Comparison of ENCODE assay signal across 1 cellular context in the genomic region with DNA sequence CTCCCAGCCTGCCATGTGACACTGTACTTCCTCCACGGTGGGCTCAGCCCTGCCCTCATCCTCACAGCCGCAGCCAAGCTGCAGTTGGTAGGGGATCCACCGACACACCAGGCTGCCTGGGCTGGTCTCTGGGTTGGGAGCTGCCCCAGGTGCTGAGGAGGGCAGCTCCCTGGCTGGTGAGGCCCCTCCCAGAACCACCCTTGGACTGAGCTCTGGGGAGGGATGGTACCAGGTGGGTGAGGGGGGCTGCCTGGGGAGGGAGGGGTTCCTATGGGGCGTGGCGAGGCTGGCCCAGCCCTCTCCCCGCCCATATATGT.
A peak's percentile ranks its signal among the peaks of the same experiment; 100 is the strongest.
TF ChIP-seq lines count a peak whose summit lies in the region.

No MANE protein-coding gene starts in this region.

TF ChIP-seq in K562, 482 proteins besides CTCF, POLR2A, EP300 and RAD21:
- TF ChIP-seq ZNF518B (CRISPR knock-in tag; IDR thresholded peaks at IDR 0.05) (no peak), MCM2 (IDR thresholded peaks at IDR 0.05; ENCODE audit: low read depth) (no peak), GTF2E2 (tag; IDR thresholded peaks at IDR 0.05) (no peak), POLR2G (IDR thresholded peaks at IDR 0.05; ENCODE audit: low read depth, low read length) (peak; percentile 63), ZBED1 (IDR thresholded peaks at IDR 0.05) (0 out of 2 replicates have a peak, but pooled peaks have one; percentile 16), SNRNP70 (optimal IDR thresholded peaks at IDR 0.05; ENCODE audit: low read depth, low read length) (peak; percentile 9), HMG20A (CRISPR knock-in tag; conservative IDR thresholded peaks at IDR 0.05) (no peak)
- TF ChIP-seq, protein P1, sequence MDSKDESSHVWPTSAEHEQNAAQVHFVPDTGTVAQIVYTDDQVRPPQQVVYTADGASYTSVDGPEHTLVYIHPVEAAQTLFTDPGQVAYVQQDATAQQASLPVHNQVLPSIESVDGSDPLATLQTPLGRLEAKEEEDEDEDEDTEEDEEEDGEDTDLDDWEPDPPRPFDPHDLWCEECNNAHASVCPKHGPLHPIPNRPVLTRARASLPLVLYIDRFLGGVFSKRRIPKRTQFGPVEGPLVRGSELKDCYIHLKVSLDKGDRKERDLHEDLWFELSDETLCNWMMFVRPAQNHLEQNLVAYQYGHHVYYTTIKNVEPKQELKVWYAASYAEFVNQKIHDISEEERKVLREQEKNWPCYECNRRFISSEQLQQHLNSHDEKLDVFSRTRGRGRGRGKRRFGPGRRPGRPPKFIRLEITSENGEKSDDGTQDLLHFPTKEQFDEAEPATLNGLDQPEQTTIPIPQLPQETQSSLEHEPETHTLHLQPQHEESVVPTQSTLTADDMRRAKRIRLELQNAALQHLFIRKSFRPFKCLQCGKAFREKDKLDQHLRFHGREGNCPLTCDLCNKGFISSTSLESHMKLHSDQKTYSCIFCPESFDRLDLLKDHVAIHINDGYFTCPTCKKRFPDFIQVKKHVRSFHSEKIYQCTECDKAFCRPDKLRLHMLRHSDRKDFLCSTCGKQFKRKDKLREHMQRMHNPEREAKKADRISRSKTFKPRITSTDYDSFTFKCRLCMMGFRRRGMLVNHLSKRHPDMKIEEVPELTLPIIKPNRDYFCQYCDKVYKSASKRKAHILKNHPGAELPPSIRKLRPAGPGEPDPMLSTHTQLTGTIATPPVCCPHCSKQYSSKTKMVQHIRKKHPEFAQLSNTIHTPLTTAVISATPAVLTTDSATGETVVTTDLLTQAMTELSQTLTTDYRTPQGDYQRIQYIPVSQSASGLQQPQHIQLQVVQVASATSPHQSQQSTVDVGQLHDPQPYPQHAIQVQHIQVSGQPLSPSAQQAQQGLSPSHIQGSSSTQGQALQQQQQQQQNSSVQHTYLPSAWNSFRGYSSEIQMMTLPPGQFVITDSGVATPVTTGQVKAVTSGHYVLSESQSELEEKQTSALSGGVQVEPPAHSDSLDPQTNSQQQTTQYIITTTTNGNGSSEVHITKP (IDR thresholded peaks at IDR 0.05; ENCODE audit: partially characterized antibody): no peak
- TF ChIP-seq, protein P2, sequence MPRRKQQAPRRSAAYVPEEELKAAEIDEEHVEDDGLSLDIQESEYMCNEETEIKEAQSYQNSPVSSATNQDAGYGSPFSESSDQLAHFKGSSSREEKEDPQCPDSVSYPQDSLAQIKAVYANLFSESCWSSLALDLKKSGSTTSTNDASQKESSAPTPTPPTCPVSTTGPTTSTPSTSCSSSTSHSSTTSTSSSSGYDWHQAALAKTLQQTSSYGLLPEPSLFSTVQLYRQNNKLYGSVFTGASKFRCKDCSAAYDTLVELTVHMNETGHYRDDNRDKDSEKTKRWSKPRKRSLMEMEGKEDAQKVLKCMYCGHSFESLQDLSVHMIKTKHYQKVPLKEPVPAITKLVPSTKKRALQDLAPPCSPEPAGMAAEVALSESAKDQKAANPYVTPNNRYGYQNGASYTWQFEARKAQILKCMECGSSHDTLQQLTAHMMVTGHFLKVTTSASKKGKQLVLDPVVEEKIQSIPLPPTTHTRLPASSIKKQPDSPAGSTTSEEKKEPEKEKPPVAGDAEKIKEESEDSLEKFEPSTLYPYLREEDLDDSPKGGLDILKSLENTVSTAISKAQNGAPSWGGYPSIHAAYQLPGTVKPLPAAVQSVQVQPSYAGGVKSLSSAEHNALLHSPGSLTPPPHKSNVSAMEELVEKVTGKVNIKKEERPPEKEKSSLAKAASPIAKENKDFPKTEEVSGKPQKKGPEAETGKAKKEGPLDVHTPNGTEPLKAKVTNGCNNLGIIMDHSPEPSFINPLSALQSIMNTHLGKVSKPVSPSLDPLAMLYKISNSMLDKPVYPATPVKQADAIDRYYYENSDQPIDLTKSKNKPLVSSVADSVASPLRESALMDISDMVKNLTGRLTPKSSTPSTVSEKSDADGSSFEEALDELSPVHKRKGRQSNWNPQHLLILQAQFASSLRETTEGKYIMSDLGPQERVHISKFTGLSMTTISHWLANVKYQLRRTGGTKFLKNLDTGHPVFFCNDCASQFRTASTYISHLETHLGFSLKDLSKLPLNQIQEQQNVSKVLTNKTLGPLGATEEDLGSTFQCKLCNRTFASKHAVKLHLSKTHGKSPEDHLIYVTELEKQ (CRISPR knock-in tag; IDR thresholded peaks at IDR 0.05): no peak
- TF ChIP-seq, protein P3, sequence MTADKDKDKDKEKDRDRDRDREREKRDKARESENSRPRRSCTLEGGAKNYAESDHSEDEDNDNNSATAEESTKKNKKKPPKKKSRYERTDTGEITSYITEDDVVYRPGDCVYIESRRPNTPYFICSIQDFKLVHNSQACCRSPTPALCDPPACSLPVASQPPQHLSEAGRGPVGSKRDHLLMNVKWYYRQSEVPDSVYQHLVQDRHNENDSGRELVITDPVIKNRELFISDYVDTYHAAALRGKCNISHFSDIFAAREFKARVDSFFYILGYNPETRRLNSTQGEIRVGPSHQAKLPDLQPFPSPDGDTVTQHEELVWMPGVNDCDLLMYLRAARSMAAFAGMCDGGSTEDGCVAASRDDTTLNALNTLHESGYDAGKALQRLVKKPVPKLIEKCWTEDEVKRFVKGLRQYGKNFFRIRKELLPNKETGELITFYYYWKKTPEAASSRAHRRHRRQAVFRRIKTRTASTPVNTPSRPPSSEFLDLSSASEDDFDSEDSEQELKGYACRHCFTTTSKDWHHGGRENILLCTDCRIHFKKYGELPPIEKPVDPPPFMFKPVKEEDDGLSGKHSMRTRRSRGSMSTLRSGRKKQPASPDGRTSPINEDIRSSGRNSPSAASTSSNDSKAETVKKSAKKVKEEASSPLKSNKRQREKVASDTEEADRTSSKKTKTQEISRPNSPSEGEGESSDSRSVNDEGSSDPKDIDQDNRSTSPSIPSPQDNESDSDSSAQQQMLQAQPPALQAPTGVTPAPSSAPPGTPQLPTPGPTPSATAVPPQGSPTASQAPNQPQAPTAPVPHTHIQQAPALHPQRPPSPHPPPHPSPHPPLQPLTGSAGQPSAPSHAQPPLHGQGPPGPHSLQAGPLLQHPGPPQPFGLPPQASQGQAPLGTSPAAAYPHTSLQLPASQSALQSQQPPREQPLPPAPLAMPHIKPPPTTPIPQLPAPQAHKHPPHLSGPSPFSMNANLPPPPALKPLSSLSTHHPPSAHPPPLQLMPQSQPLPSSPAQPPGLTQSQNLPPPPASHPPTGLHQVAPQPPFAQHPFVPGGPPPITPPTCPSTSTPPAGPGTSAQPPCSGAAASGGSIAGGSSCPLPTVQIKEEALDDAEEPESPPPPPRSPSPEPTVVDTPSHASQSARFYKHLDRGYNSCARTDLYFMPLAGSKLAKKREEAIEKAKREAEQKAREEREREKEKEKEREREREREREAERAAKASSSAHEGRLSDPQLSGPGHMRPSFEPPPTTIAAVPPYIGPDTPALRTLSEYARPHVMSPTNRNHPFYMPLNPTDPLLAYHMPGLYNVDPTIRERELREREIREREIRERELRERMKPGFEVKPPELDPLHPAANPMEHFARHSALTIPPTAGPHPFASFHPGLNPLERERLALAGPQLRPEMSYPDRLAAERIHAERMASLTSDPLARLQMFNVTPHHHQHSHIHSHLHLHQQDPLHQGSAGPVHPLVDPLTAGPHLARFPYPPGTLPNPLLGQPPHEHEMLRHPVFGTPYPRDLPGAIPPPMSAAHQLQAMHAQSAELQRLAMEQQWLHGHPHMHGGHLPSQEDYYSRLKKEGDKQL (CRISPR knock-in tag; IDR thresholded peaks at IDR 0.05; ENCODE audit: borderline replicate concordance): no peak
